In the genomic region with DNA sequence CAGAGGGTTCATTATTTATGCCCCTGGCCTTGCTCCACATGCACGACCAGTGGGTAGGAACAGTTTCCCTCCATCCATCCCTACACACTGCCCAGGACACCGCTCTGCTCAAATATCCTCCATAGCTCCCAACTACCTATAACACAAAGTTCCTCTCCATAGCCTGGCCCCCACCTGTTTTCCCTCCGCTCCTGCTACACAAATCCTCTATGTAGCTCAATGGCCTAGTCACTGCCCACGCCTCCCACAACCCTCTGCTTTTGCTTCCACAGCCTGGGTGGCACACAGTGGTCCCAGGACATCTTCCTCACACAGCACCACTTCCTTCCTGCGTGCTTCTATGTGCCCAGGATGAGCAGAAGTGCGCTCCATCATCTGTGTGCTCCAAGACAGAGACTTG, we compare ENCODE assay signal across 15 cellular contexts. TPM values are rescaled to one million over a fixed set of nuclear protein-coding genes. Genes with fewer than 3 reads are reported as not detected.
DNase-seq lines count a peak whose midpoint lies in the region; ATAC-seq, FAIRE-seq and TF ChIP-seq lines count a peak whose summit lies in the region.
"Had no signal": no experiment of that assay in that cellular context is flagged by ENCODE, and none has a peak within 500 bp of the region (broad histone marks: within the 10 kb centered on the region; RNA-seq: fewer than 3 reads in every experiment).

No MANE protein-coding gene starts in this region.

- DNase-seq in H7 (peak; percentile 31), H1 (ENCODE audit: low read depth in 1 of 2, low spot score in 2 of 2) (no peak), progenitor cell of endocrine pancreas (ENCODE audit: low spot score, unreplicated experiment) (no peak), EL (no peak), NCI-H446 treated with DMSO at 0.1 percent for 48 hours (lab: John Stamatoyannopoulos, UW) (no peak)
- DNase-seq: AML-193; CD8-positive, alpha-beta memory T cell; GOT3; Kasumi-1 had no signal

- peak overlapping the region; percentile 47 for H3K27ac Mint-ChIP-seq in progenitor cell of endocrine pancreas

- H3K14ac ChIP-seq in H1 (ENCODE audit: insufficient read length), result no peak overlapping the region

- WGBS in H1 (ENCODE audit: extremely low coverage in 1 of 2, insufficient coverage in 1 of 2, insufficient read length in 1 of 2, insufficient replicate concordance in 2 of 2, low coverage in 1 of 2, low lambda C conversion rate in 2 of 2, missing lambda C conversion rate in 1 of 2), 2 experiments, result 88% methylated on average over 6 of the region's 6 CpGs; no CpG with 5 or more reads in 1 of the 2 experiments

- no peak overlapping the region for H2AFZ ChIP-seq in H1 (ENCODE audit: low read length)

- no peak overlapping the region for H4K5ac ChIP-seq in H1 (ENCODE audit: insufficient read length, low read depth, low read length)

- H4K20me1 ChIP-seq in H1 (replicated peaks in 1 of 2; ENCODE audit: control insufficient read depth in 1 of 2, insufficient read depth in 2 of 2, low read length in 2 of 2), result peaks cover 0 to 7% of the 10 kb centered on the region in 2 experiments

- 0 out of 2 replicates have a peak overlapping the region, but pooled peaks have one; percentile 1 for H2BK12ac ChIP-seq in H1 (ENCODE audit: low read depth, low read length)

- no peaks in the 10 kb centered on the region for H3K4me1 ChIP-seq in H1 (replicated peaks in 1 of 4; ENCODE audit: control insufficient read depth in 3 of 4, insufficient read depth in 4 of 4, low read length in 3 of 4)
- H3K4me1 ChIP-seq: Caco-2 had no signal

- H3K18ac ChIP-seq in H1 (ENCODE audit: extremely low read depth, low read length), result no peak overlapping the region

- H3K27ac ChIP-seq in H1 (ENCODE audit: low read depth, low read length), result no peak overlapping the region
- H3K27ac ChIP-seq: BLaER1, HL-60 had no signal

- no peak overlapping the region for H4K8ac ChIP-seq in H1 (ENCODE audit: extremely low read depth, insufficient read depth, low read length)

- H3K79me1 ChIP-seq in H1 (ENCODE audit: low read depth, low read length), result no peaks in the 10 kb centered on the region

- H2BK120ac ChIP-seq in H1 (replicated peaks; ENCODE audit: low read depth, low read length), result no peak overlapping the region

- no peak overlapping the region for H2BK20ac ChIP-seq in H1 (ENCODE audit: low read length)

- H3K36me3 ChIP-seq in H7 (replicated peaks; ENCODE audit: control insufficient read depth, insufficient read depth, low read length), result no peaks in the 10 kb centered on the region
- no peaks in the 10 kb centered on the region for H3K36me3 ChIP-seq in H1 (ENCODE audit: control insufficient read depth in 2 of 4, insufficient read depth in 4 of 4, low read length in 3 of 4)

- H2AK5ac ChIP-seq in H1 (ENCODE audit: low read depth, low read length), result no peak overlapping the region

- no peak overlapping the region for H2BK15ac ChIP-seq in H1 (ENCODE audit: low read length)

- H3K4me3 Mint-ChIP-seq in progenitor cell of endocrine pancreas (ENCODE audit: low read depth), result no peak overlapping the region

- H3K4me1 Mint-ChIP-seq in progenitor cell of endocrine pancreas (ENCODE audit: low read depth), result no peaks in the 10 kb centered on the region
- H3K4me1 Mint-ChIP-seq: CD8-positive, alpha-beta memory T cell had no signal

- no peaks in the 10 kb centered on the region for H3K36me3 Mint-ChIP-seq in progenitor cell of endocrine pancreas (ENCODE audit: insufficient read depth)
- H3K36me3 Mint-ChIP-seq: CD8-positive, alpha-beta memory T cell had no signal

- no peaks in the 10 kb centered on the region for H3K9me3 Mint-ChIP-seq in progenitor cell of endocrine pancreas (ENCODE audit: low read depth)
- H3K9me3 Mint-ChIP-seq: CD8-positive, alpha-beta memory T cell had no signal

- no peak for ATAC-seq in GM21367 (IDR thresholded peaks at IDR 0.05; ENCODE audit: unreplicated experiment)

- no peak for FAIRE-seq in H1 (lab: Jason Lieb, UNC)
- FAIRE-seq: GM12878, GM18507 had no signal

- POLR2A ChIA-PET in H1 (lab: Charles Lee; ENCODE audit: partially characterized antibody), result interaction anchor here (1.1 to 2.5 kb wide), 6 partner anchors 8 to 205 kb away, joined by 3 to 13 read pairs (median 6); partner anchors contain the start of genes REXO4 and SURF1

- H3K27me3 ChIP-seq in H7 (ENCODE audit: control insufficient read depth, insufficient read depth, low read length) (no peaks in the 10 kb centered on the region), H1 (replicated peaks in 1 of 4; ENCODE audit: control insufficient read depth in 3 of 4, extremely low read depth in 1 of 4, insufficient read depth in 3 of 4, low read length in 3 of 4) (no peaks in the 10 kb centered on the region; a peak in 3 of 7 replicates)
- H3K27me3 ChIP-seq: BLaER1 had no signal

- no peak for TF ChIP-seq RAD21 in H1 (IDR thresholded peaks at IDR 0.05 in 1 of 2, conservative IDR thresholded peaks at IDR 0.05 in 1 of 2; ENCODE audit: low read depth in 2 of 2, low read length in 2 of 2)

- H2BK5ac ChIP-seq in H1 (ENCODE audit: low read depth, low read length), result no peak overlapping the region

- no peak for TF ChIP-seq CTCF in H1 (IDR thresholded peaks at IDR 0.05; ENCODE audit: control extremely low read depth in 1 of 3, insufficient read depth in 1 of 3, low read depth in 1 of 3, low read length in 3 of 3)
- no peak for TF ChIP-seq CTCF in progenitor cell of endocrine pancreas (IDR thresholded peaks at IDR 0.05; ENCODE audit: unreplicated experiment)

- no peaks in the 10 kb centered on the region for H3K79me2 ChIP-seq in H1 (ENCODE audit: control insufficient read depth in 1 of 2, insufficient read depth in 2 of 2, low read length in 2 of 2)

- H3K27me3 Mint-ChIP-seq in progenitor cell of endocrine pancreas, result peaks cover 9% of the 10 kb centered on the region
- H3K27me3 Mint-ChIP-seq: CD8-positive, alpha-beta memory T cell had no signal

- H3K4me3 ChIP-seq in H7 (ENCODE audit: insufficient read depth, low read depth, low read length), result no peak overlapping the region
- no peak overlapping the region for H3K4me3 ChIP-seq in H1 (ENCODE audit: extremely low read depth in 1 of 4, insufficient read depth in 2 of 4, low read depth in 3 of 4, low read length in 4 of 4)
- H3K4me3 ChIP-seq: BLaER1, GM12878 had no signal

- H3K9me3 ChIP-seq in H1 (ENCODE audit: insufficient read depth in 2 of 2, low read depth in 1 of 2, low read length in 1 of 2), result no peaks in the 10 kb centered on the region
- H3K9me3 ChIP-seq: BLaER1, Caco-2 had no signal

- H3K56ac ChIP-seq in H1 (replicated peaks; ENCODE audit: insufficient read length, low read depth, low read length), result no peak overlapping the region

- no peak overlapping the region; a peak in 1 of 4 replicates for H3K4me2 ChIP-seq in H1 (ENCODE audit: insufficient read depth in 1 of 2, low read depth in 2 of 2, low read length in 2 of 2)
- H3K4me2 ChIP-seq: BLaER1 had no signal

- H3K9ac ChIP-seq in H1 (replicated peaks in 1 of 4; ENCODE audit: extremely low read depth in 1 of 4, low read depth in 3 of 4, low read length in 3 of 4), result no peak overlapping the region
- H3K9ac ChIP-seq: BLaER1 had no signal

- H4K91ac ChIP-seq in H1 (replicated peaks; ENCODE audit: insufficient read length, low read length), result no peak overlapping the region

- H3K4ac ChIP-seq in H1 (replicated peaks; ENCODE audit: insufficient read length, low read depth, low read length), result no peak overlapping the region

- peaks cover 12% of the 10 kb centered on the region; the same call in 1 of the 2 replicates for H3K23me2 ChIP-seq in H1 (ENCODE audit: low read depth, low read length)

- CTCF ChIA-PET in H1 (lab: Charles Lee; ENCODE audit: partially characterized antibody), result interaction anchor here (0.7 to 5.7 kb wide), 18 partner anchors 9 to 179 kb away, joined by 3 to 52 read pairs (median 5); partner anchors contain the start of genes ADAMTS13 and STKLD1

- TF ChIP-seq EP300 in H1 (IDR thresholded peaks at IDR 0.05; ENCODE audit: borderline replicate concordance in 1 of 2, low read depth in 2 of 2, low read length in 2 of 2), result no peak

- TF ChIP-seq POLR2A in H1 (IDR thresholded peaks at IDR 0.05; ENCODE audit: control extremely low read depth in 1 of 2, low read depth in 2 of 2, low read length in 2 of 2), result no peak

- no peak overlapping the region for H3K23ac ChIP-seq in H1 (ENCODE audit: insufficient read length)

RNA-seq across cellular contexts. Expression of gene REXO4, which starts 20.4 kb away (rescaled TPM):
- 28.5 and 33.5 TPM in 2 replicates for total RNA-seq in H7 (2014; rRNA removed; shearing (Covaris generic))
- total RNA-seq in H1 (2021; fragmentation: NEBNext Ultra II Directional; extraction: Animal tissue kit (Norgen Biotek cat#: 25700)), result 37.7 and 38.3 TPM in 2 replicates
- polyA plus RNA-seq in H1 (2011; rRNA removed), result 19.1 and 27.2 TPM in 2 replicates
- polyA plus RNA-seq in H1 (2011; cell fraction: cytosol; rRNA removed), result 32.0 TPM
- polyA plus RNA-seq in H1 (2011; cell fraction: nucleus; rRNA removed), result 25.6 TPM
- polyA plus RNA-seq in H1 (2012, experiment 1 of 2), result 29.8 to 38.9 TPM (median 35.9 TPM) in 4 replicates
- 16.3 TPM for polyA plus RNA-seq in H1 (2012, experiment 2 of 2)
- polyA plus RNA-seq in H1 (2013, experiment 1 of 2), result 33.0 TPM
- polyA plus RNA-seq in H1 (2013, experiment 2 of 2), result 32.0 TPM
- polyA minus RNA-seq in H1 (2011; rRNA and poly(A)+ RNA removed), result 16.0 and 19.0 TPM in 2 replicates
- 18.6 TPM for polyA minus RNA-seq in H1 (2011; cell fraction: cytosol; rRNA and poly(A)+ RNA removed)
- polyA minus RNA-seq in H1 (2011; cell fraction: nucleus; rRNA and poly(A)+ RNA removed), result 12.3 TPM
- total RNA-seq in progenitor cell of endocrine pancreas, result 30.3 and 30.9 TPM in 2 replicates

RNA-seq across cellular contexts. Expression of gene STKLD1, which starts 21.2 kb away (rescaled TPM):
- total RNA-seq in H7 (2014; rRNA removed; shearing (Covaris generic)), result 0.17 and 0.41 TPM in 2 replicates
- total RNA-seq in H1 (2021; fragmentation: NEBNext Ultra II Directional; extraction: Animal tissue kit (Norgen Biotek cat#: 25700)), result not detected in 2 replicates
- polyA plus RNA-seq in H1 (2011; rRNA removed), result 0.26 and 0.55 TPM in 2 replicates
- polyA plus RNA-seq in H1 (2011; cell fraction: cytosol; rRNA removed), result 0.23 TPM
- 0.41 TPM for polyA plus RNA-seq in H1 (2011; cell fraction: nucleus; rRNA removed)
- 0.08 to 0.95 TPM (median 0.52 TPM) in 4 replicates for polyA plus RNA-seq in H1 (2012, experiment 1 of 2)
- not detected for polyA plus RNA-seq in H1 (2012, experiment 2 of 2)
- 0.34 TPM for polyA plus RNA-seq in H1 (2013, experiment 1 of 2)
- 0.11 TPM for polyA plus RNA-seq in H1 (2013, experiment 2 of 2)
- 0.44 TPM in 1 of 2 replicates, not detected in the other for polyA minus RNA-seq in H1 (2011; rRNA and poly(A)+ RNA removed)
- polyA minus RNA-seq in H1 (2011; cell fraction: cytosol; rRNA and poly(A)+ RNA removed), result not detected
- polyA minus RNA-seq in H1 (2011; cell fraction: nucleus; rRNA and poly(A)+ RNA removed), result not detected
- total RNA-seq in progenitor cell of endocrine pancreas, result 3.8 and 4.0 TPM in 2 replicates

RNA-seq across cellular contexts. Expression of gene SURF4, which starts 21.5 kb away (rescaled TPM):
- 174 and 181 TPM in 2 replicates for total RNA-seq in H7 (2014; rRNA removed; shearing (Covaris generic))
- total RNA-seq in H1 (2021; fragmentation: NEBNext Ultra II Directional; extraction: Animal tissue kit (Norgen Biotek cat#: 25700)), result 167 and 182 TPM in 2 replicates
- 176 and 201 TPM in 2 replicates for polyA plus RNA-seq in H1 (2011; rRNA removed)
- polyA plus RNA-seq in H1 (2011; cell fraction: cytosol; rRNA removed), result 154 TPM
- polyA plus RNA-seq in H1 (2011; cell fraction: nucleus; rRNA removed), result 157 TPM
- polyA plus RNA-seq in H1 (2012, experiment 1 of 2), result 106 to 169 TPM (median 151 TPM) in 4 replicates
- polyA plus RNA-seq in H1 (2012, experiment 2 of 2), result 213 TPM
- 201 TPM for polyA plus RNA-seq in H1 (2013, experiment 1 of 2)
- 241 TPM for polyA plus RNA-seq in H1 (2013, experiment 2 of 2)
- 172 and 179 TPM in 2 replicates for polyA minus RNA-seq in H1 (2011; rRNA and poly(A)+ RNA removed)
- 105 TPM for polyA minus RNA-seq in H1 (2011; cell fraction: cytosol; rRNA and poly(A)+ RNA removed)
- 58.2 TPM for polyA minus RNA-seq in H1 (2011; cell fraction: nucleus; rRNA and poly(A)+ RNA removed)
- 120 and 122 TPM in 2 replicates for total RNA-seq in progenitor cell of endocrine pancreas

RNA-seq across cellular contexts. Expression of gene ADAMTS13, which starts 24.8 kb away (rescaled TPM):
- total RNA-seq in H7 (2014; rRNA removed; shearing (Covaris generic)), result 2.8 and 5.5 TPM in 2 replicates
- total RNA-seq in H1 (2021; fragmentation: NEBNext Ultra II Directional; extraction: Animal tissue kit (Norgen Biotek cat#: 25700)), result 5.1 and 5.8 TPM in 2 replicates
- 4.4 and 6.6 TPM in 2 replicates for polyA plus RNA-seq in H1 (2011; rRNA removed)
- polyA plus RNA-seq in H1 (2011; cell fraction: cytosol; rRNA removed), result 7.0 TPM
- polyA plus RNA-seq in H1 (2011; cell fraction: nucleus; rRNA removed), result 44.8 TPM
- polyA plus RNA-seq in H1 (2012, experiment 1 of 2), result 6.3 to 11.9 TPM (median 9.7 TPM) in 4 replicates
- polyA plus RNA-seq in H1 (2012, experiment 2 of 2), result 3.8 TPM
- polyA plus RNA-seq in H1 (2013, experiment 1 of 2), result 2.4 TPM
- 2.8 TPM for polyA plus RNA-seq in H1 (2013, experiment 2 of 2)
- 1.5 and 2.2 TPM in 2 replicates for polyA minus RNA-seq in H1 (2011; rRNA and poly(A)+ RNA removed)
- polyA minus RNA-seq in H1 (2011; cell fraction: cytosol; rRNA and poly(A)+ RNA removed), result 2.0 TPM
- polyA minus RNA-seq in H1 (2011; cell fraction: nucleus; rRNA and poly(A)+ RNA removed), result 5.4 TPM
- total RNA-seq in progenitor cell of endocrine pancreas, result 16.0 and 17.8 TPM in 2 replicates

RNA-seq across cellular contexts. Expression of gene SURF2, which starts 41.0 kb away (rescaled TPM):
- total RNA-seq in H7 (2014; rRNA removed; shearing (Covaris generic)), result 25.8 and 28.1 TPM in 2 replicates
- 36.6 and 42.1 TPM in 2 replicates for total RNA-seq in H1 (2021; fragmentation: NEBNext Ultra II Directional; extraction: Animal tissue kit (Norgen Biotek cat#: 25700))
- polyA plus RNA-seq in H1 (2011; rRNA removed), result 37.7 and 54.4 TPM in 2 replicates
- 55.5 TPM for polyA plus RNA-seq in H1 (2011; cell fraction: cytosol; rRNA removed)
- 45.1 TPM for polyA plus RNA-seq in H1 (2011; cell fraction: nucleus; rRNA removed)
- 47.7 to 62.2 TPM (median 55.5 TPM) in 4 replicates for polyA plus RNA-seq in H1 (2012, experiment 1 of 2)
- 29.1 TPM for polyA plus RNA-seq in H1 (2012, experiment 2 of 2)
- polyA plus RNA-seq in H1 (2013, experiment 1 of 2), result 39.1 TPM
- polyA plus RNA-seq in H1 (2013, experiment 2 of 2), result 40.7 TPM
- 6.6 and 9.0 TPM in 2 replicates for polyA minus RNA-seq in H1 (2011; rRNA and poly(A)+ RNA removed)
- polyA minus RNA-seq in H1 (2011; cell fraction: cytosol; rRNA and poly(A)+ RNA removed), result 24.4 TPM
- 13.3 TPM for polyA minus RNA-seq in H1 (2011; cell fraction: nucleus; rRNA and poly(A)+ RNA removed)
- total RNA-seq in progenitor cell of endocrine pancreas, result 15.8 and 19.8 TPM in 2 replicates
